In genomic region chr20:51221791-51222408, GRCh38 we compare ENCODE assay signal across 8 cellular contexts.
A peak's percentile ranks its signal among the peaks of the same experiment; 100 is the strongest.
DNase-seq lines count a peak whose midpoint lies in the region; ATAC-seq and TF ChIP-seq lines count a peak whose summit lies in the region.

No MANE protein-coding gene starts in this region.

- H3K4me1 ChIP-seq in endodermal cell (ENCODE audit: control insufficient read depth, insufficient read depth, low read length), result peaks cover 3% of the 10 kb centered on the region
- H3K4me1 ChIP-seq in neuronal stem cell (ENCODE audit: control insufficient read depth in 2 of 2, insufficient read depth in 1 of 2, low read depth in 1 of 2, low read length in 2 of 2), result peaks cover 9 to 10% of the 10 kb centered on the region in 2 donors

- H2BK5ac ChIP-seq in neuronal stem cell (ENCODE audit: low read length), result no peak overlapping the region

- H3K4me3 ChIP-seq in endodermal cell (ENCODE audit: low read length) (peak overlapping the region; percentile 66), neuronal stem cell (ENCODE audit: low read length in 2 of 2) (no peak overlapping the region)

- H3K4me1 Mint-ChIP-seq in endodermal cell, result peaks cover 29% of the 10 kb centered on the region

- peaks cover 2% of the 10 kb centered on the region for H3K27me3 Mint-ChIP-seq in endodermal cell (ENCODE audit: insufficient read depth)

- H3K9me3 ChIP-seq in endodermal cell (ENCODE audit: control insufficient read depth, low read length) (peaks cover 49% of the 10 kb centered on the region), neuronal stem cell (replicated peaks in 1 of 2; ENCODE audit: control insufficient read depth in 2 of 2, insufficient read depth in 1 of 2, low read depth in 1 of 2, low read length in 2 of 2) (peaks cover 5 to 11% of the 10 kb centered on the region in 2 donors)

- H3K23ac ChIP-seq in neuronal stem cell (ENCODE audit: low read depth, low read length, poor library complexity), result peak overlapping the region; percentile 38

- H3K14ac ChIP-seq in neuronal stem cell (ENCODE audit: low read length), result no peak overlapping the region

- H3K4me3 Mint-ChIP-seq in endodermal cell, result peak overlapping the region; percentile 52

- TF ChIP-seq CTCF in endodermal cell (conservative IDR thresholded peaks at IDR 0.05), result no peak

- H3K36me3 ChIP-seq in endodermal cell (ENCODE audit: control insufficient read depth, insufficient read depth, low read length) (no peaks in the 10 kb centered on the region), neuronal stem cell (replicated peaks in 1 of 2; ENCODE audit: control insufficient read depth in 2 of 2, insufficient read depth in 2 of 2, low read length in 2 of 2) (no peaks in the 10 kb centered on the region)

- H4K91ac ChIP-seq in neuronal stem cell (ENCODE audit: low read depth, low read length, poor library complexity), result no peak overlapping the region

- H3K4me2 ChIP-seq in neuronal stem cell (ENCODE audit: insufficient read depth, low read length, poor library complexity, severe bottlenecking), result no peak overlapping the region

- ATAC-seq in HG02870 (IDR thresholded peaks at IDR 0.05; ENCODE audit: unreplicated experiment), result no peak

- H3K27ac ChIP-seq in endodermal cell (ENCODE audit: low read depth, low read length) (peak overlapping the region; percentile 19), neuronal stem cell (replicated peaks; ENCODE audit: low read length) (no peak overlapping the region)

- H2BK120ac ChIP-seq in neuronal stem cell (ENCODE audit: low read depth, low read length), result no peak overlapping the region

- H3K18ac ChIP-seq in neuronal stem cell (ENCODE audit: low read length), result peak overlapping the region; percentile 32

- H3K36me3 Mint-ChIP-seq in endodermal cell (ENCODE audit: low read depth), result peaks cover 12% of the 10 kb centered on the region

- no peak overlapping the region for H3K9ac ChIP-seq in endodermal cell (ENCODE audit: extremely low read depth, low read length, poor library complexity, severe bottlenecking)
- no peak overlapping the region for H3K9ac ChIP-seq in neuronal stem cell (ENCODE audit: low read depth, low read length, poor library complexity)

- H3K27me3 ChIP-seq in endodermal cell (ENCODE audit: control insufficient read depth, insufficient read depth, low read length, poor library complexity, severe bottlenecking) (no peaks in the 10 kb centered on the region), neuronal stem cell (ENCODE audit: control insufficient read depth in 3 of 3, insufficient read depth in 3 of 3, low read depth in 1 of 3, low read length in 3 of 3) (no peaks in the 10 kb centered on the region)

- peak overlapping the region; percentile 37 for H2AFZ ChIP-seq in neuronal stem cell (ENCODE audit: low read length)

- peak; percentile 59 for DNase-seq in G401 (ENCODE audit: low spot score)
- DNase-seq in NCI-H69 (lab: John Stamatoyannopoulos, UW), result peak; percentile 81
- DNase-seq in endodermal cell, result peak; percentile 91
- DNase-seq in neuronal stem cell (ENCODE audit: low spot score), result no peak
- DNase-seq in dedifferentiated amniotic fluid mesenchymal stem cell (ENCODE audit: extremely low spot score), result no peak
- no peak for DNase-seq in NCI-H2107 (lab: John Stamatoyannopoulos, UW)
- DNase-seq in NK-92 treated with Interleukin-12 subunit alpha and Interleukin-12 subunit beta, amount 100 ng/mL, for 24 hours (lab: John Stamatoyannopoulos, UW), result no peak

- no peak overlapping the region for H3K4ac ChIP-seq in neuronal stem cell (ENCODE audit: low read length)

- no peak overlapping the region for H4K8ac ChIP-seq in neuronal stem cell (ENCODE audit: low read depth, low read length)

- WGBS in endodermal cell (ENCODE audit: insufficient coverage in 1 of 2, insufficient read length in 1 of 2), 2 experiments, result 34 to 48% methylated on average over 15 of the region's 15 CpGs
- no CpG with 5 or more reads among the region's 15 CpGs for WGBS in neuronal stem cell (ENCODE audit: extremely low coverage in 2 of 2, insufficient read length in 2 of 2, insufficient replicate concordance in 1 of 2), 2 donors

- peak overlapping the region; percentile 88 for H3K27ac Mint-ChIP-seq in endodermal cell

- peak overlapping the region; percentile 2 for H2BK15ac ChIP-seq in neuronal stem cell (ENCODE audit: low read length)

- no peak overlapping the region for H2BK12ac ChIP-seq in neuronal stem cell (ENCODE audit: low read length)

- no peak overlapping the region for H2AK5ac ChIP-seq in neuronal stem cell (ENCODE audit: low read depth, low read length)

- peaks cover 34% of the 10 kb centered on the region for H3K9me3 Mint-ChIP-seq in endodermal cell

- H3K79me1 ChIP-seq in neuronal stem cell (ENCODE audit: low read depth, low read length), result no peaks in the 10 kb centered on the region

- in situ Hi-C loops in G401 (cut with HindIII; ENCODE audit: low sequenced_read_pairs), result no loop called here

Comparison
In these comparisons a context has a peak if more than half of its experiments do, and no peak if none do; other contexts are left out.
1. DNase-seq: peak in G401 (single experiment), NCI-H69 (single experiment) and endodermal cell (single experiment); none in neuronal stem cell (single experiment), dedifferentiated amniotic fluid mesenchymal stem cell (single experiment), NCI-H2107 (single experiment) and NK-92 treated with Interleukin-12 subunit alpha and Interleukin-12 subunit beta, amount 100 ng/mL, for 24 hours (single experiment).